Comparison of ENCODE assay signal across 18 cellular contexts in the genomic region with DNA sequence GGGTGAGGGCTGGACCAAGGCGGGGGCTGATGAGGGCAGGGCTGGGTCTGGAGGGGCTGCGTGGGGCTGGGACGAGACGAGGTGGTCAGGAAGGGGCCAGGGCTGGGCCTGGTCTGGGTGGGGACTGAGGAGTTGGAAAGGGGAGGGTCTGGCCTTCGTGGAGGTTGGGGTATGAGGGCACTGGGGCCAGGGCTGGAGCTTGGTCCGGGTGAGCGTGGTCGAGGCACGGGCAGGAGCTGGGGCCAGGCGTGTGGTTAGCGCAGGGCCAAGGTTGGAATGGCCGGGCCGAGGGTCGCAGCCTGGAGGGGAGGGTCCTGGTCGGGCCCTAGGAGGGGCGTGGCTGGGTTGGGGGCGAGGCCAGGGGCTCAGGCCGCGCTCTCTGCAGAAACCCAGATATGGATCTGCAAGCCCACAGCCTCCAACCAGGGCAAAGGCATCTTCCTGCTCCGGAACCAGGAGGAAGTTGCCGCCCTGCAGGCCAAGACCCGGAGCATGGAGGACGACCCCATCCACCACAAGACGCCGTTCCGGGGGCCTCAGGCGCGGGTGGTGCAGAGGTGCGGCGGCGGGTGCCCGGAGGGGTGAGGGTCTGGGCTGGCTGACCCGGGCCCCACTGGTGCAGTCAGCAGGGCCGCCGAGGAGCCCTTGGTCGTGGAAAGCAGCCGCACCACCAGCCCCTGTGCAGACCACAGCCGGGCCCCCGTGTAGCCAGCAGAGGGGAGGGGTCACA. TPM values are rescaled to one million over a fixed set of nuclear protein-coding genes. Genes with fewer than 3 reads are reported as not detected.
DNase-seq lines count a peak whose midpoint lies in the region; ATAC-seq, FAIRE-seq and TF ChIP-seq lines count a peak whose summit lies in the region.
"Had no signal": no experiment of that assay in that cellular context is flagged by ENCODE, and none has a peak within 500 bp of the region (broad histone marks: within the 10 kb centered on the region; RNA-seq: fewer than 3 reads in every experiment).

No MANE protein-coding gene starts in this region.

- H3K9me3 Mint-ChIP-seq in H9, result no peaks in the 10 kb centered on the region
- H3K9me3 Mint-ChIP-seq in natural killer cell treated with Interleukin-12 subunit alpha and Interleukin-12 subunit beta and Interleukin-15 and Interleukin-18, amount 100 ng/mL, for 72 hours, result no peaks in the 10 kb centered on the region
- H3K9me3 Mint-ChIP-seq: activated CD4-positive, alpha-beta memory T cell treated with anti-CD3 and anti-CD28 coated beads for 36 hours; neural crest cell had no signal

- no TSS peak for BruUV-seq in K562 (replicated peaks; lab: Mats Ljungman, UMichigan)

- H3K79me2 ChIP-seq in H9 (ENCODE audit: insufficient read depth, low read length) (no peaks in the 10 kb centered on the region), K562 (ENCODE audit: control insufficient read depth, insufficient read depth, low read length) (no peaks in the 10 kb centered on the region)

- intact Hi-C loops in K562 (cut with micrococcal nuclease), result no loop called here

- H3K4me2 ChIP-seq in H9 (ENCODE audit: insufficient read depth, insufficient read length, low read length) (no peak overlapping the region), K562 (ENCODE audit: insufficient read depth, low read length) (no peak overlapping the region)

- H3K79me1 ChIP-seq in H9 (ENCODE audit: insufficient read depth, low read depth, low read length, poor library complexity, severe bottlenecking), result no peaks in the 10 kb centered on the region

- H3K4me1 Mint-ChIP-seq in H9, result peaks cover 1 to 7% of the 10 kb centered on the region in 2 experiments; a peak in 2 of 4 replicates
- peaks cover 8 to 24% of the 10 kb centered on the region in 2 donors for H3K4me1 Mint-ChIP-seq in natural killer cell treated with Interleukin-12 subunit alpha and Interleukin-12 subunit beta and Interleukin-15 and Interleukin-18, amount 100 ng/mL, for 72 hours (ENCODE audit: low read depth in 2 of 2)

- H3K27ac ChIP-seq in H9 (ENCODE audit: insufficient read length, low read depth, low read length) (no peak overlapping the region), K562 (ENCODE audit: extremely low read depth, low read depth, low read length) (no peak overlapping the region)

- H3K4me1 ChIP-seq in H9 (ENCODE audit: insufficient read depth, low read length) (no peaks in the 10 kb centered on the region), K562 (replicated peaks in 1 of 2; ENCODE audit: control insufficient read depth in 2 of 2, insufficient read depth in 2 of 2, low read length in 2 of 2) (peaks cover 10 to 73% of the 10 kb centered on the region in 2 experiments)

- H3T11ph ChIP-seq in H9 (ENCODE audit: low read length), result no peak overlapping the region

- no peak overlapping the region for H2BK20ac ChIP-seq in H9 (ENCODE audit: low read depth, low read length, poor library complexity, severe bottlenecking)

- H2BK15ac ChIP-seq in H9 (ENCODE audit: low read depth, low read length), result no peak overlapping the region

- H3K27me3 ChIP-seq in H9 (ENCODE audit: insufficient read depth, low read length) (no peaks in the 10 kb centered on the region), K562 (ENCODE audit: control insufficient read depth in 2 of 2, insufficient read depth in 2 of 2, low read length in 2 of 2) (peaks cover 14 to 31% of the 10 kb centered on the region in 2 experiments; a peak in 4 of 5 replicates)

- no peaks in the 10 kb centered on the region for H3K9me1 ChIP-seq in K562 (ENCODE audit: control insufficient read depth, insufficient read depth, low read length)

- no peak overlapping the region for H4K8ac ChIP-seq in H9 (replicated peaks; ENCODE audit: insufficient read length, low read depth, low read length)

- peaks cover 0 to 7% (median 0%) of the 10 kb centered on the region in 3 experiments; a peak in 1 of 7 replicates for H3K36me3 Mint-ChIP-seq in H9 (ENCODE audit: insufficient read depth in 1 of 3, low read depth in 3 of 3)
- no peaks in the 10 kb centered on the region for H3K36me3 Mint-ChIP-seq in natural killer cell treated with Interleukin-12 subunit alpha and Interleukin-12 subunit beta and Interleukin-15 and Interleukin-18, amount 100 ng/mL, for 72 hours
- H3K36me3 Mint-ChIP-seq: activated CD4-positive, alpha-beta memory T cell treated with anti-CD3 and anti-CD28 coated beads for 36 hours had no signal

- H3K4ac ChIP-seq in H9 (ENCODE audit: low read depth, low read length), result no peak overlapping the region

- no peak overlapping the region for H2BK12ac ChIP-seq in H9 (ENCODE audit: insufficient read length, low read depth, low read length)

- no peak overlapping the region for H3K4me3 Mint-ChIP-seq in H9
- no peak overlapping the region for H3K4me3 Mint-ChIP-seq in natural killer cell treated with Interleukin-12 subunit alpha and Interleukin-12 subunit beta and Interleukin-15 and Interleukin-18, amount 100 ng/mL, for 72 hours
- H3K4me3 Mint-ChIP-seq: activated CD4-positive, alpha-beta memory T cell treated with anti-CD3 and anti-CD28 coated beads for 36 hours; neural crest cell had no signal

- DNase-seq in H9 (peak; percentile 30), K562 (ENCODE audit: extremely low read depth in 1 of 4, low spot score in 3 of 4) (no peak), NCI-H1436 treated with DMSO at 0.1 percent for 48 hours (lab: John Stamatoyannopoulos, UW) (no peak), NCI-H146 (lab: John Stamatoyannopoulos, UW) (no peak)
- DNase-seq in natural killer cell treated with Interleukin-12 subunit alpha and Interleukin-12 subunit beta and Interleukin-15 and Interleukin-18, amount 100 ng/mL, for 72 hours (ENCODE audit: low spot score), result peak; percentile 56
- DNase-seq: activated CD4-positive, alpha-beta memory T cell treated with anti-CD3 and anti-CD28 coated beads for 36 hours; C1 segment of cervical spinal cord; dermis blood vessel endothelial cell; esophagus squamous epithelium; hypothalamus; NCI-H2081; NCI-H748 treated with DMSO at 0.1 percent for 48 hours; RPMI8226; stimulated activated naive CD8-positive, alpha-beta T cell treated with anti-CD3 and anti-CD28 coated beads, Interleukin-15, Interleukin-2, amounts not matched to agents 100 U/mL and 50 U/mL, for 24 hours; T-helper 9 cell had no signal

- no peak overlapping the region for H4K5ac ChIP-seq in H9 (ENCODE audit: insufficient read length, low read depth, low read length)

- H2AFZ ChIP-seq in H9 (ENCODE audit: low read length) (no peak overlapping the region), K562 (ENCODE audit: low read depth, low read length) (no peak overlapping the region)

- H3K36me3 ChIP-seq in K562 (ENCODE audit: control insufficient read depth, insufficient read depth, low read length), result no peaks in the 10 kb centered on the region
- H3K36me3 ChIP-seq: esophagus squamous epithelium had no signal

- no peak overlapping the region for H3K56ac ChIP-seq in H9 (ENCODE audit: insufficient read length, low read depth, low read length)

- no peak overlapping the region for H3K18ac ChIP-seq in H9 (ENCODE audit: insufficient read length, low read depth, low read length)

- in situ Hi-C loops in K562 (cut with MboI), result no loop called here

- POLR2A ChIA-PET in K562 (lab: Yijun Ruan, JAX), result interaction anchor here (0.5 to 1.0 kb wide), 2 partner anchors 27 to 81 kb away, joined by 3 to 4 read pairs; no protein-coding TSS in a partner anchor

- no peak for TF ChIP-seq EP300 in K562 (IDR thresholded peaks at IDR 0.05; ENCODE audit: low read length)

- TF ChIP-seq RAD21 in K562 (CRISPR knock-in tag; conservative IDR thresholded peaks at IDR 0.05 in 1 of 2, IDR thresholded peaks at IDR 0.05 in 1 of 2), result no peak

- TF ChIP-seq CTCF in H9 (conservative IDR thresholded peaks at IDR 0.05) (no peak), K562 (IDR thresholded peaks at IDR 0.05 in 2 of 3, conservative IDR thresholded peaks at IDR 0.05 in 1 of 3; ENCODE audit: insufficient read depth in 2 of 3, low read depth in 1 of 3, low read length in 3 of 3) (no peak)

- H2AK5ac ChIP-seq in H9 (ENCODE audit: insufficient read length, low read length), result no peak overlapping the region

- no peak overlapping the region for H3K23ac ChIP-seq in H9 (ENCODE audit: insufficient read length, low read depth, low read length)

- FAIRE-seq in K562 (lab: Jason Lieb, UNC), result no peak

- H4K20me1 ChIP-seq in H9 (ENCODE audit: control insufficient read depth, insufficient read depth, insufficient read length), result no peaks in the 10 kb centered on the region
- no peaks in the 10 kb centered on the region for H4K20me1 ChIP-seq in K562 (replicated peaks; ENCODE audit: control insufficient read depth, insufficient read depth, low read length)

- no peak overlapping the region for H4K91ac ChIP-seq in H9 (ENCODE audit: insufficient read length, low read depth, low read length)

- H3K27me3 Mint-ChIP-seq in H9 (ENCODE audit: low read depth), result no peaks in the 10 kb centered on the region
- H3K27me3 Mint-ChIP-seq in natural killer cell treated with Interleukin-12 subunit alpha and Interleukin-12 subunit beta and Interleukin-15 and Interleukin-18, amount 100 ng/mL, for 72 hours, result peaks cover 0 to 4% of the 10 kb centered on the region in 2 donors

- ATAC-seq in K562 (no peak), GM18909 (IDR thresholded peaks at IDR 0.05; ENCODE audit: poor library complexity, unreplicated experiment) (no peak)
- no peak for ATAC-seq in natural killer cell treated with Interleukin-12 subunit alpha and Interleukin-12 subunit beta and Interleukin-15 and Interleukin-18, amount 100 ng/mL, for 72 hours
- ATAC-seq: stimulated activated naive CD8-positive, alpha-beta T cell treated with anti-CD3 and anti-CD28 coated beads, Interleukin-15, Interleukin-2, amounts not matched to agents 100 U/mL and 50 U/mL, for 24 hours had no signal

- no CpG with 5 or more reads among the region's 39 CpGs for WGBS in H9 (ENCODE audit: extremely low coverage, insufficient read length, low lambda C conversion rate)
- WGBS in K562 (ENCODE audit: insufficient coverage, low coverage, missing lambda C conversion rate), result 48% methylated on average over 33 of the region's 39 CpGs

- CTCF ChIA-PET in K562 (lab: Yijun Ruan, JAX; ENCODE audit: low intra/inter-chr PET ratio), result no interaction called here

- no peak overlapping the region for H3K27ac Mint-ChIP-seq in H9
- no peak overlapping the region for H3K27ac Mint-ChIP-seq in natural killer cell treated with Interleukin-12 subunit alpha and Interleukin-12 subunit beta and Interleukin-15 and Interleukin-18, amount 100 ng/mL, for 72 hours
- H3K27ac Mint-ChIP-seq: activated CD4-positive, alpha-beta memory T cell treated with anti-CD3 and anti-CD28 coated beads for 36 hours had no signal

- H2BK120ac ChIP-seq in H9 (ENCODE audit: low read depth, low read length, poor library complexity, severe bottlenecking), result no peak overlapping the region

- H3K9ac ChIP-seq in H9 (ENCODE audit: extremely low read depth, insufficient read length, low read length) (no peak overlapping the region), K562 (ENCODE audit: insufficient read depth in 1 of 2, low read depth in 2 of 2, low read length in 2 of 2) (no peak overlapping the region; a peak in 1 of 4 replicates)

- TF ChIP-seq POLR2A in K562 (conservative IDR thresholded peaks at IDR 0.05), result no peak

- H3K23me2 ChIP-seq in H9 (ENCODE audit: insufficient read length, low read depth, low read length, poor library complexity, severe bottlenecking), result no peaks in the 10 kb centered on the region

- no peak overlapping the region for H2BK5ac ChIP-seq in H9 (ENCODE audit: insufficient read length, low read length)

- no peak overlapping the region for H3K4me3 ChIP-seq in K562
- H3K4me3 ChIP-seq: esophagus squamous epithelium, lung had no signal

- H3K14ac ChIP-seq in H9 (ENCODE audit: insufficient read depth, low read length), result no peak overlapping the region; the same call in 1 of the 2 replicates

- H3K9me3 ChIP-seq in H9 (ENCODE audit: control insufficient read depth, low read depth, low read length) (no peaks in the 10 kb centered on the region), K562 (replicated peaks; ENCODE audit: control insufficient read depth, insufficient read depth, low read depth, low read length) (no peaks in the 10 kb centered on the region)
- H3K9me3 ChIP-seq: esophagus squamous epithelium had no signal

RNA-seq across cellular contexts. Expression of gene TTLL10, which starts 9.0 kb away (rescaled TPM):
- total RNA-seq in H9 (2021) (0.68 and 0.79 TPM in 2 replicates), K562 (2014; rRNA removed) (not detected in 2 replicates), K562 (2014; rRNA removed; fragmentation: Illumina TruSeq; extraction: Trizol) (not detected in 2 replicates), K562 (2015; rRNA removed; fragmentation: Illumina TruSeq; extraction: Trizol) (not detected in 2 replicates), K562 (2021) (not detected in 2 replicates)
- total RNA-seq in K562 (2011; cell fraction: chromatin; rRNA removed; ENCODE audit: low replicate concordance), result 0.21 TPM in 1 of 2 replicates, not detected in the other
- 0.17 TPM in 1 of 2 replicates, not detected in the other for total RNA-seq in K562 (2011; cell fraction: nucleolus; rRNA removed)
- not detected in 2 replicates for total RNA-seq in K562 (2011; cell fraction: nucleoplasm; rRNA removed)
- polyA plus RNA-seq in K562 (2011; rRNA removed) (not detected in 2 replicates), K562 (2014; fragmentation: Illumina TruSeq; extraction: Trizol) (not detected in 2 replicates), K562 (2014; fragmentation: Nextera tagmentation; extraction: Ambion mirVana) (not detected), K562 (2014; rRNA removed) (not detected in 2 replicates)
- polyA plus RNA-seq in K562 (2011; cell fraction: cytosol; rRNA removed), result 0.06 TPM in 1 of 2 replicates, not detected in the other
- polyA plus RNA-seq in K562 (2011; cell fraction: nucleus; rRNA removed), result 0.07 and 0.38 TPM in 2 replicates
- polyA plus RNA-seq in K562 (2012), result 0.10 TPM in 1 of 2 replicates, not detected in the other
- not detected in 2 replicates for polyA minus RNA-seq in K562 (2011; rRNA and poly(A)+ RNA removed)
- polyA minus RNA-seq in K562 (2011; cell fraction: cytosol; rRNA and poly(A)+ RNA removed), result not detected in 2 replicates
- polyA minus RNA-seq in K562 (2011; cell fraction: nucleus; rRNA and poly(A)+ RNA removed), result 0.13 TPM in 1 of 2 replicates, not detected in the other
- under 1 TPM in 1 of 2 donors, not detected in 1; 0.31 TPM for total RNA-seq in natural killer cell treated with Interleukin-12 subunit alpha and Interleukin-12 subunit beta and Interleukin-15 and Interleukin-18, amount 100 ng/mL, for 72 hours
- total RNA-seq: activated CD4-positive, alpha-beta memory T cell treated with anti-CD3 and anti-CD28 coated beads for 36 hours; dermis blood vessel endothelial cell; neural crest cell had no signal

RNA-seq across cellular contexts. Expression of gene TNFRSF18, which starts 23.7 kb away (rescaled TPM):
- total RNA-seq in H9 (2021) (1.9 and 2.0 TPM in 2 replicates), K562 (2014; rRNA removed) (not detected in 2 replicates), K562 (2014; rRNA removed; fragmentation: Illumina TruSeq; extraction: Trizol) (not detected in 2 replicates), K562 (2015; rRNA removed; fragmentation: Illumina TruSeq; extraction: Trizol) (not detected in 2 replicates), K562 (2021) (0.27 TPM in 1 of 2 replicates, not detected in the other)
- total RNA-seq in K562 (2011; cell fraction: chromatin; rRNA removed; ENCODE audit: low replicate concordance), result not detected in 2 replicates
- 0.50 TPM in 1 of 2 replicates, not detected in the other for total RNA-seq in K562 (2011; cell fraction: nucleolus; rRNA removed)
- total RNA-seq in K562 (2011; cell fraction: nucleoplasm; rRNA removed), result not detected in 2 replicates
- polyA plus RNA-seq in K562 (2011; rRNA removed) (not detected in 2 replicates), K562 (2014; fragmentation: Illumina TruSeq; extraction: Trizol) (not detected in 2 replicates), K562 (2014; fragmentation: Nextera tagmentation; extraction: Ambion mirVana) (not detected), K562 (2014; rRNA removed) (0.24 TPM in 1 of 2 replicates, not detected in the other)
- not detected in 2 replicates for polyA plus RNA-seq in K562 (2011; cell fraction: cytosol; rRNA removed)
- polyA plus RNA-seq in K562 (2011; cell fraction: nucleus; rRNA removed), result 0.25 and 0.26 TPM in 2 replicates
- polyA plus RNA-seq in K562 (2012), result 0.19 TPM in 1 of 2 replicates, not detected in the other
- not detected in 2 replicates for polyA minus RNA-seq in K562 (2011; rRNA and poly(A)+ RNA removed)
- polyA minus RNA-seq in K562 (2011; cell fraction: cytosol; rRNA and poly(A)+ RNA removed), result not detected in 2 replicates
- polyA minus RNA-seq in K562 (2011; cell fraction: nucleus; rRNA and poly(A)+ RNA removed), result not detected in 2 replicates
- total RNA-seq in natural killer cell treated with Interleukin-12 subunit alpha and Interleukin-12 subunit beta and Interleukin-15 and Interleukin-18, amount 100 ng/mL, for 72 hours, result 100 to 1,000 TPM; 295 to 591 TPM
- total RNA-seq: neural crest cell had no signal

RNA-seq across cellular contexts. Expression of gene TNFRSF4, which starts 31.3 kb away (rescaled TPM):
- total RNA-seq in H9 (2021) (0.24 and 0.33 TPM in 2 replicates), K562 (2014; rRNA removed) (0.23 TPM in 1 of 2 replicates, not detected in the other), K562 (2014; rRNA removed; fragmentation: Illumina TruSeq; extraction: Trizol) (not detected in 2 replicates), K562 (2015; rRNA removed; fragmentation: Illumina TruSeq; extraction: Trizol) (0.07 TPM in 1 of 2 replicates, not detected in the other), K562 (2021) (0.44 and 0.47 TPM in 2 replicates)
- 0.44 TPM in 1 of 2 replicates, not detected in the other for total RNA-seq in K562 (2011; cell fraction: chromatin; rRNA removed; ENCODE audit: low replicate concordance)
- total RNA-seq in K562 (2011; cell fraction: nucleolus; rRNA removed), result 0.66 and 1.7 TPM in 2 replicates
- total RNA-seq in K562 (2011; cell fraction: nucleoplasm; rRNA removed), result not detected in 2 replicates
- polyA plus RNA-seq in K562 (2011; rRNA removed) (0.08 TPM in 1 of 2 replicates, not detected in the other), K562 (2014; fragmentation: Illumina TruSeq; extraction: Trizol) (not detected in 2 replicates), K562 (2014; fragmentation: Nextera tagmentation; extraction: Ambion mirVana) (not detected), K562 (2014; rRNA removed) (0.16 TPM in 1 of 2 replicates, not detected in the other)
- polyA plus RNA-seq in K562 (2011; cell fraction: cytosol; rRNA removed), result 0.19 and 0.39 TPM in 2 replicates
- 0.74 and 1.3 TPM in 2 replicates for polyA plus RNA-seq in K562 (2011; cell fraction: nucleus; rRNA removed)
- 0.65 TPM in 1 of 2 replicates, not detected in the other for polyA plus RNA-seq in K562 (2012)
- not detected in 2 replicates for polyA minus RNA-seq in K562 (2011; rRNA and poly(A)+ RNA removed)
- polyA minus RNA-seq in K562 (2011; cell fraction: cytosol; rRNA and poly(A)+ RNA removed), result not detected in 2 replicates
- polyA minus RNA-seq in K562 (2011; cell fraction: nucleus; rRNA and poly(A)+ RNA removed), result 0.22 and 0.27 TPM in 2 replicates
- 100 to 1,000 TPM in 1 of 2 donors, 10 to 100 TPM in 1; 56.8 to 305 TPM for total RNA-seq in natural killer cell treated with Interleukin-12 subunit alpha and Interleukin-12 subunit beta and Interleukin-15 and Interleukin-18, amount 100 ng/mL, for 72 hours

RNA-seq across cellular contexts. Expression of gene SDF4, which starts 49.1 kb away (rescaled TPM):
- 82.0 and 84.7 TPM in 2 replicates for total RNA-seq in H9 (2021)
- 114 and 239 TPM in 2 replicates for total RNA-seq in K562 (2011; cell fraction: chromatin; rRNA removed; ENCODE audit: low replicate concordance)
- total RNA-seq in K562 (2011; cell fraction: nucleolus; rRNA removed), result 360 and 385 TPM in 2 replicates
- total RNA-seq in K562 (2011; cell fraction: nucleoplasm; rRNA removed), result 146 and 213 TPM in 2 replicates
- 82.6 and 118 TPM in 2 replicates for total RNA-seq in K562 (2014; rRNA removed)
- 18.1 and 30.3 TPM in 2 replicates for total RNA-seq in K562 (2014; rRNA removed; fragmentation: Illumina TruSeq; extraction: Trizol)
- total RNA-seq in K562 (2015; rRNA removed; fragmentation: Illumina TruSeq; extraction: Trizol), result 62.2 and 65.2 TPM in 2 replicates
- 152 and 160 TPM in 2 replicates for total RNA-seq in K562 (2021)
- polyA plus RNA-seq in K562 (2011; rRNA removed), result 43.8 and 77.2 TPM in 2 replicates
- 44.3 and 73.9 TPM in 2 replicates for polyA plus RNA-seq in K562 (2011; cell fraction: cytosol; rRNA removed)
- polyA plus RNA-seq in K562 (2011; cell fraction: nucleus; rRNA removed), result 122 and 161 TPM in 2 replicates
- 112 and 208 TPM in 2 replicates for polyA plus RNA-seq in K562 (2012)
- 66.0 and 88.1 TPM in 2 replicates for polyA plus RNA-seq in K562 (2014; fragmentation: Illumina TruSeq; extraction: Trizol)
- polyA plus RNA-seq in K562 (2014; fragmentation: Nextera tagmentation; extraction: Ambion mirVana), result 1 to 10 TPM in 1 of 2 experiments, under 1 TPM in 1; 0.35 to 4.9 TPM
- 93.4 and 101 TPM in 2 replicates for polyA plus RNA-seq in K562 (2014; rRNA removed)
- polyA minus RNA-seq in K562 (2011; rRNA and poly(A)+ RNA removed), result 59.1 and 63.4 TPM in 2 replicates
- 37.0 and 61.3 TPM in 2 replicates for polyA minus RNA-seq in K562 (2011; cell fraction: cytosol; rRNA and poly(A)+ RNA removed)
- polyA minus RNA-seq in K562 (2011; cell fraction: nucleus; rRNA and poly(A)+ RNA removed), result 48.9 and 83.4 TPM in 2 replicates
- total RNA-seq in natural killer cell treated with Interleukin-12 subunit alpha and Interleukin-12 subunit beta and Interleukin-15 and Interleukin-18, amount 100 ng/mL, for 72 hours, result 100 to 1,000 TPM; 243 to 251 TPM

RNA-seq across cellular contexts. Expression of gene B3GALT6, which starts 49.4 kb away (rescaled TPM):
- total RNA-seq in H9 (2021) (27.0 and 27.1 TPM in 2 replicates), K562 (2014; rRNA removed) (29.8 and 33.0 TPM in 2 replicates), K562 (2014; rRNA removed; fragmentation: Illumina TruSeq; extraction: Trizol) (6.8 and 9.0 TPM in 2 replicates), K562 (2015; rRNA removed; fragmentation: Illumina TruSeq; extraction: Trizol) (12.8 and 13.9 TPM in 2 replicates), K562 (2021) (27.9 and 28.1 TPM in 2 replicates)
- 17.5 and 35.5 TPM in 2 replicates for total RNA-seq in K562 (2011; cell fraction: chromatin; rRNA removed; ENCODE audit: low replicate concordance)
- 36.8 and 43.7 TPM in 2 replicates for total RNA-seq in K562 (2011; cell fraction: nucleolus; rRNA removed)
- 21.1 and 24.3 TPM in 2 replicates for total RNA-seq in K562 (2011; cell fraction: nucleoplasm; rRNA removed)
- polyA plus RNA-seq in K562 (2011; rRNA removed) (5.6 and 7.8 TPM in 2 replicates), K562 (2014; fragmentation: Illumina TruSeq; extraction: Trizol) (8.4 and 9.9 TPM in 2 replicates), K562 (2014; fragmentation: Nextera tagmentation; extraction: Ambion mirVana) (1 to 10 TPM in 1 of 2 experiments, under 1 TPM in 1; 0.68 to 1.0 TPM), K562 (2014; rRNA removed) (15.8 and 17.2 TPM in 2 replicates)
- 10.2 and 34.2 TPM in 2 replicates for polyA plus RNA-seq in K562 (2011; cell fraction: cytosol; rRNA removed)
- 7.7 and 12.7 TPM in 2 replicates for polyA plus RNA-seq in K562 (2011; cell fraction: nucleus; rRNA removed)
- 13.9 and 16.7 TPM in 2 replicates for polyA plus RNA-seq in K562 (2012)
- 6.9 and 10.1 TPM in 2 replicates for polyA minus RNA-seq in K562 (2011; rRNA and poly(A)+ RNA removed)
- polyA minus RNA-seq in K562 (2011; cell fraction: cytosol; rRNA and poly(A)+ RNA removed), result 9.6 and 12.9 TPM in 2 replicates
- polyA minus RNA-seq in K562 (2011; cell fraction: nucleus; rRNA and poly(A)+ RNA removed), result 23.0 and 24.2 TPM in 2 replicates
- total RNA-seq in natural killer cell treated with Interleukin-12 subunit alpha and Interleukin-12 subunit beta and Interleukin-15 and Interleukin-18, amount 100 ng/mL, for 72 hours, result 10 to 100 TPM; 23.8 to 28.1 TPM

Comparison
In these comparisons a context has a peak if more than half of its experiments do, and no peak if none do; other contexts are left out.
1. DNase-seq: peak in H9 (single experiment) and natural killer cell treated with Interleukin-12 subunit alpha and Interleukin-12 subunit beta and Interleukin-15 and Interleukin-18, amount 100 ng/mL, for 72 hours (single experiment); none in K562 (0 of 4), NCI-H1436 treated with DMSO at 0.1 percent for 48 hours (single experiment) and NCI-H146 (single experiment).
2. RNA of gene TNFRSF18, which starts 23.7 kb away (total RNA-seq): 295 to 591 TPM in natural killer cell treated with Interleukin-12 subunit alpha and Interleukin-12 subunit beta and Interleukin-15 and Interleukin-18, amount 100 ng/mL, for 72 hours; 1.9 to 2.0 TPM in H9 and 0.27 to 0.50 TPM in K562; every median in the first group is over 10 times any median in the second.
3. RNA of gene TNFRSF4, which starts 31.3 kb away (total RNA-seq): 56.8 to 305 TPM in natural killer cell treated with Interleukin-12 subunit alpha and Interleukin-12 subunit beta and Interleukin-15 and Interleukin-18, amount 100 ng/mL, for 72 hours; 0.24 to 0.33 TPM in H9 and 0.07 to 1.7 TPM in K562; every median in the first group is over 10 times any median in the second.